8 cellular contexts compared by ENCODE assay signal in the genomic region with DNA sequence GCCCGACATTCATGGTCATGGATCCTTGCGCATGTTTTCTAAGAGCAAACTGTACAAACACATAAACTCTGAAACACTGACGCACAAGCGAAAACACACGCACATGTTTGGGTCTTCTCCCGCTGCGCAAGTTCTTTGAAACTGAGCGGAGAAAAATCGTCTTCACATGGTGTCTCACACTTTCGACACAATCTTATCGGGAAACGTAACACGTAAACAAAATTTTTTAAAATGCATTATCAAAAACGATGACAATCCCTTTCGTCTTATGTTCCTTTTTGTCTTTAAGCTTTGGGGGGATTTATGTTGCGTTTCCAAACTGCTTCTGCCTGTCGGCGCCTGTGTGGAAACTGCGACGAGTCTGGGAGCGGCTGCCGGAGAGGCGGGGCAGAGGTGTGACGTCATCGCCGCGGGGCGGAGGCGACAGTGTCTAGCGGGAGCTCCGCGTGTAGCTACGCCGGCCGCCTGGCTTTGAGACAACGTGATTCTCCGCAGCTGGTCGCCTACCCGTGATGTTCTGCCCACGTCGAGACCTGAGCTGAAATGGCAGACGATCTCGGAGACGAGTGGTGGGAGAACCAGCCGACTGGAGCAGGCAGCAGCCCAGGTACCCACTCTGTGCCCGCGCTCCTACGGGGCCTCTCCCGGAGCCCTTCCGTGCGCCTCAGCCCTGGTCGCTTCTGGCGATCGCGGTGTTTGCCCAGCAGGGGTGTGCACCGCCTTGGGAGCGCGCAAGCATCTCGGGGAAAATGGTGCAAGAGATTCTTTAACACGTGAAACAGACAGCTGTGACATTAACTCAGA. TPM values are rescaled to one million over a fixed set of nuclear protein-coding genes. Genes with fewer than 3 reads are reported as not detected.
A peak's percentile ranks its signal among the peaks of the same experiment; 100 is the strongest.
DNase-seq lines count a peak whose midpoint lies in the region; ATAC-seq and TF ChIP-seq lines count a peak whose summit lies in the region.

CMSS1 (plus strand) TSS at position 426 of the 804 bp plus-strand sequence.

- peak within 1 kb of the TSS; percentile 89 for H3K4me3 Mint-ChIP-seq in T-helper 1 cell treated with Interleukin-12 subunit alpha and Interleukin-12 subunit beta and Interleukin-4 antibody, amounts not matched to agents 30 μg/mL and 1 μg/mL, for 36 hours
- H3K4me3 Mint-ChIP-seq in progenitor cell of endocrine pancreas (ENCODE audit: low read depth): peak within 1 kb of the TSS; percentile 90

- in situ Hi-C loops in GM13977 (cut with MboI; ENCODE audit: low pct_unique_long_range_greater_than_20kb, low sequenced_read_pairs, unreplicated experiment): no loop called here

- DNase-seq in GM13977 (ENCODE audit: low spot score) (peak; percentile 88), NCI-H1694 (lab: John Stamatoyannopoulos, UW) (peak; percentile 73), amniotic stem cell (lab: John Stamatoyannopoulos, UW) (peak; percentile 78), left cardiac atrium (peak; percentile 96), progenitor cell of endocrine pancreas (ENCODE audit: low spot score, unreplicated experiment) (peak; percentile 87), ureter (ENCODE audit: low spot score) (peak; percentile 96)

- H3K27ac Mint-ChIP-seq in T-helper 1 cell treated with Interleukin-12 subunit alpha and Interleukin-12 subunit beta and Interleukin-4 antibody, amounts not matched to agents 30 μg/mL and 1 μg/mL, for 36 hours: peak within 1 kb of the TSS; percentile 89
- peak within 1 kb of the TSS; percentile 100 for H3K27ac Mint-ChIP-seq in progenitor cell of endocrine pancreas

- no peaks in the 10 kb centered on the region for H3K36me3 Mint-ChIP-seq in T-helper 1 cell treated with Interleukin-12 subunit alpha and Interleukin-12 subunit beta and Interleukin-4 antibody, amounts not matched to agents 30 μg/mL and 1 μg/mL, for 36 hours (ENCODE audit: low read depth)
- no peaks in the 10 kb centered on the region for H3K36me3 Mint-ChIP-seq in progenitor cell of endocrine pancreas (ENCODE audit: insufficient read depth)

- intact Hi-C loops in left cardiac atrium (cut with DNase I): no loop called here

- no peaks in the 10 kb centered on the region for H3K27me3 Mint-ChIP-seq in T-helper 1 cell treated with Interleukin-12 subunit alpha and Interleukin-12 subunit beta and Interleukin-4 antibody, amounts not matched to agents 30 μg/mL and 1 μg/mL, for 36 hours (ENCODE audit: low read depth)
- H3K27me3 Mint-ChIP-seq in progenitor cell of endocrine pancreas: no peaks in the 10 kb centered on the region

- TF ChIP-seq CTCF in GM13977 (IDR thresholded peaks at IDR 0.05; ENCODE audit: extremely low read depth, insufficient read depth, missing control alignments) (no peak), progenitor cell of endocrine pancreas (IDR thresholded peaks at IDR 0.05; ENCODE audit: unreplicated experiment) (peak; percentile 30)

- no peaks in the 10 kb centered on the region for H3K9me3 Mint-ChIP-seq in T-helper 1 cell treated with Interleukin-12 subunit alpha and Interleukin-12 subunit beta and Interleukin-4 antibody, amounts not matched to agents 30 μg/mL and 1 μg/mL, for 36 hours
- no peaks in the 10 kb centered on the region for H3K9me3 Mint-ChIP-seq in progenitor cell of endocrine pancreas (ENCODE audit: low read depth)

- ATAC-seq in HG02884 (IDR thresholded peaks at IDR 0.05; ENCODE audit: unreplicated experiment) (peak; percentile 95), left cardiac atrium (peak; percentile 98 to 99)

- peaks cover 26% of the 10 kb centered on the region for H3K4me1 Mint-ChIP-seq in T-helper 1 cell treated with Interleukin-12 subunit alpha and Interleukin-12 subunit beta and Interleukin-4 antibody, amounts not matched to agents 30 μg/mL and 1 μg/mL, for 36 hours (ENCODE audit: low read depth)
- peaks cover 13% of the 10 kb centered on the region for H3K4me1 Mint-ChIP-seq in progenitor cell of endocrine pancreas (ENCODE audit: low read depth)

RNA-seq across cellular contexts. Expression of gene CMSS1, which starts in this region (rescaled TPM):
- total RNA-seq in left cardiac atrium: 10 to 100 TPM; 28.7 to 33.7 TPM
- total RNA-seq in progenitor cell of endocrine pancreas: 35.7 and 43.5 TPM in 2 replicates
- total RNA-seq in ureter: 41.9 TPM

Comparison
In these comparisons a context has a peak if more than half of its experiments do, and no peak if none do; other contexts are left out.
1. Peak in every context shown above with its lines: DNase-seq and ATAC-seq.